Comparison of ENCODE assay signal across 8 cellular contexts in the genomic region with DNA sequence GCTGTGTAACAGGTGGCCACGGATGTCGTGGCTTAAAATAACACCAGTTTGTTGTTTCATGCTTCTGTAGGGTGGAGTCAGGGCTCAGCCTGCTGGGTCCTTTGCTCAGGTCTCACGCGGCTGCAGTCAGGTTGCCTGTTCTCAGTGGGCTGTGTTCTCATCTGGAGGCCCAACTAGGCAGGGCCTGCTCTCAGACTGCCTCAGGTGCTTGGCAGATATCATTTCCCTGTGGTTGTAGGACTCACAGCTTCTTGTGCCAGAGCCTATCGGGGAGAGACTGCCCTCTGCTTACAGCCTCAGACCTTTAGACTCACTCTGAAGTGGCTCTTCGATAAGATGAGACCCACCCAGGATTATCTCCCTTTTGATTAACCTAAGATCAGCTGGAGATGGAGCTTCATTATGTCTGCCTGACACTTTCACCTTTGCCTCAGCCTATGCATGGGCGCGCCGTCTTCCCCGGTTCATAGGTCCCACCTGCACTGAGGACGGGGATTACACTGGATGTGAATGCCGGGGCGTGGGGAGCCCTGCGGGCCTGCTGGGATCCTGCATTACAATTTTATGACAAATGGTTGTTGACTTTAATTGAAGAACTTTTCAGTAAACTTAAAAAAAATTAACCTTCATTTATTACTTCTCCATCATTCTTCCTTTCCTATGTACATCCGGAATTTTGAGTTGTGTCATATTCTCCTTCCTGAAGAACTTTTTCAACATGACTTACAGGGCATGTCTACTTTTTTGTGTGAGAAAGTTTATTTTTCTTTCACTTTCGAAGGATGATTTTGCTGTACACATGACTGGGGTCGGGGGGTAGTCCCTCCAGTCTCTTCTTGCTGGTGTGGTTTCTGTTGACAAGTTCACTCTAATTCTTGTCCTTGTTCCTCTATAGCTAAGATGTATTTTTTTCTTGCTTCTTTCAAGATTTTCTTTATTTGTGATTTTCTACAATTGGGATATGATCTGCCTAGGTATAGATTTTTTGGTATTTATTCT. TPM values are rescaled to one million over a fixed set of nuclear protein-coding genes. Genes with fewer than 3 reads are reported as not detected.
DNase-seq lines count a peak whose midpoint lies in the region; ATAC-seq, FAIRE-seq and TF ChIP-seq lines count a peak whose summit lies in the region.

No MANE protein-coding gene starts in this region.

- no peak for TF ChIP-seq POLR2A in GM12892 (IDR thresholded peaks at IDR 0.05; ENCODE audit: low read depth, low read length)

- peak; percentile 71 for ATAC-seq in GM21447 (IDR thresholded peaks at IDR 0.05; ENCODE audit: unreplicated experiment)

- peak; percentile 66 for FAIRE-seq in GM12892 (lab: Jason Lieb, UNC)

- DNase-seq in GM12892 (ENCODE audit: insufficient read length) (peak; percentile 68), HT-29 (ENCODE audit: low spot score) (peak; percentile 70), hepatic stellate cell (ENCODE audit: low spot score) (peak; percentile 67), amniotic stem cell (lab: John Stamatoyannopoulos, UW) (no peak), iPS-NIHi7 (ENCODE audit: extremely low spot score) (no peak), Kasumi-1 (lab: John Stamatoyannopoulos, UW) (no peak), RKO (ENCODE audit: low spot score) (no peak)

RNA-seq across cellular contexts. Expression of a gene that starts 55.5 kb away (rescaled TPM):
- 3.6 TPM for polyA plus RNA-seq in GM12892 (2012; ENCODE audit: missing spikeins)
- 18.0 and 22.7 TPM in 2 replicates for total RNA-seq in HT-29 (2014; rRNA removed; shearing (Covaris generic))

Comparison
In these comparisons a context has a peak if more than half of its experiments do, and no peak if none do; other contexts are left out.
1. DNase-seq: peak in GM12892 (single experiment), HT-29 (single experiment) and hepatic stellate cell (single experiment); none in amniotic stem cell (single experiment), iPS-NIHi7 (single experiment), Kasumi-1 (0 of 2) and RKO (single experiment).